ENCODE assay signal across 8 cellular contexts in genomic region chr15:31197497-31198414, GRCh38.
DNase-seq lines count a peak whose midpoint lies in the region; ATAC-seq, FAIRE-seq and TF ChIP-seq lines count a peak whose summit lies in the region.

No MANE protein-coding gene starts in this region.

- peak; percentile 50 for DNase-seq in NK-92 treated with Interleukin-12 subunit alpha and Interleukin-12 subunit beta, amount 100 ng/mL, for 24 hours (lab: John Stamatoyannopoulos, UW)
- no peak for DNase-seq in NK-92 (lab: John Stamatoyannopoulos, UW; ENCODE audit: unreplicated experiment)
- peak in 1 of 3 donors; percentile 65 for DNase-seq in Peyer's patch
- DNase-seq in astrocyte of the spinal cord (ENCODE audit: low read depth, low spot score), result no peak
- peak; percentile 33 for DNase-seq in HepG2 (ENCODE audit: low spot score)
- peak; percentile 78 for DNase-seq in upper lobe of right lung
- no peak for DNase-seq in GF-D8 (lab: John Stamatoyannopoulos, UW)

- H3K9me3 ChIP-seq in Peyer's patch (no peaks in the 10 kb centered on the region), HepG2 (ENCODE audit: low read length) (no peaks in the 10 kb centered on the region), upper lobe of right lung (no peaks in the 10 kb centered on the region)

- no peak for TF ChIP-seq EP300 in HepG2 (IDR thresholded peaks at IDR 0.05; ENCODE audit: low read depth in 2 of 2, low read length in 2 of 2)
- no peak for TF ChIP-seq EP300 in HepG2 (CRISPR knock-in tag; IDR thresholded peaks at IDR 0.05; ENCODE audit: borderline replicate concordance)

- TF ChIP-seq CTCF in Peyer's patch (IDR thresholded peaks at IDR 0.05) (peak in 5 of 6 experiments; percentile 20 to 52 (median 48)), astrocyte of the spinal cord (IDR thresholded peaks at IDR 0.05; ENCODE audit: low read depth, low read length) (peak; percentile 80), HepG2 (CRISPR knock-in tag; IDR thresholded peaks at IDR 0.05) (peak; percentile 88), upper lobe of right lung (IDR thresholded peaks at IDR 0.05) (peak; percentile 63)

- no peak overlapping the region for H3K4me3 ChIP-seq in Peyer's patch
- H3K4me3 ChIP-seq in astrocyte of the spinal cord (ENCODE audit: low read depth, low read length), result no peak overlapping the region
- H3K4me3 ChIP-seq in HepG2 (replicated peaks in 1 of 3; ENCODE audit: insufficient read depth in 1 of 3, low read depth in 2 of 3, low read length in 3 of 3), result no peak overlapping the region
- no peak overlapping the region for H3K4me3 ChIP-seq in upper lobe of right lung

- ATAC-seq in HepG2 (peak; percentile 75), upper lobe of right lung (peak; percentile 69), GM21360 (IDR thresholded peaks at IDR 0.05; ENCODE audit: unreplicated experiment) (no peak)

- no peak overlapping the region for H3K27ac ChIP-seq in Peyer's patch
- no peak overlapping the region for H3K27ac ChIP-seq in HepG2 (ENCODE audit: extremely low read length, insufficient read depth, low read length)
- no peak overlapping the region for H3K27ac ChIP-seq in upper lobe of right lung

- CTCF ChIA-PET in HepG2 (lab: Yijun Ruan, JAX; ENCODE audit: low intra/inter-chr PET ratio, low total read pairs), result interaction anchor here (0.9 to 1.3 kb wide), 2 partner anchors 69 to 291 kb away, joined by 3 to 6 read pairs; no protein-coding TSS in a partner anchor

- no peaks in the 10 kb centered on the region for H3K79me2 ChIP-seq in HepG2 (ENCODE audit: insufficient read depth, low read length)

- WGBS in HepG2 (ENCODE audit: low lambda C conversion rate), result 33% methylated on average over 13 of the region's 15 CpGs

- no TSS peak for BruUV-seq in HepG2 (replicated peaks; lab: Mats Ljungman, UMichigan)

- in situ Hi-C loops in astrocyte of the spinal cord (cut with HindIII; ENCODE audit: low sequenced_read_pairs) (no loop called here), HepG2 (cut with HindIII; ENCODE audit: extremely low pct_ligation_motif_present, low pct_unique_long_range_greater_than_20kb) (no loop called here)

- H3K27me3 ChIP-seq in Peyer's patch, result no peaks in the 10 kb centered on the region
- peaks cover 1 to 11% of the 10 kb centered on the region in 2 experiments; a peak in 3 of 5 replicates for H3K27me3 ChIP-seq in HepG2 (ENCODE audit: control insufficient read depth in 1 of 2, insufficient read depth in 2 of 2, low read length in 2 of 2)
- H3K27me3 ChIP-seq in upper lobe of right lung, result no peaks in the 10 kb centered on the region

- POLR2A ChIA-PET in HepG2 (lab: Yijun Ruan, JAX), result no interaction called here

- no peaks in the 10 kb centered on the region for H3K4me1 ChIP-seq in Peyer's patch
- H3K4me1 ChIP-seq in HepG2 (ENCODE audit: insufficient read depth, low read length), result peaks cover 20% of the 10 kb centered on the region; the same call in 1 of the 2 replicates
- H3K4me1 ChIP-seq in upper lobe of right lung, result no peaks in the 10 kb centered on the region

- peak; percentile 80 for TF ChIP-seq RAD21 in HepG2 (CRISPR knock-in tag; IDR thresholded peaks at IDR 0.05)

- no peak overlapping the region for H3K9ac ChIP-seq in HepG2 (ENCODE audit: insufficient read depth, low read depth, low read length)

- H4K20me1 ChIP-seq in HepG2 (ENCODE audit: insufficient read depth, low read length), result no peaks in the 10 kb centered on the region

- TF ChIP-seq POLR2A in Peyer's patch (IDR thresholded peaks at IDR 0.05) (no peak), HepG2 (IDR thresholded peaks at IDR 0.05; ENCODE audit: insufficient read depth in 1 of 2, low read depth in 2 of 2, low read length in 2 of 2) (no peak)

- no peak overlapping the region for H2AFZ ChIP-seq in HepG2 (ENCODE audit: low read length)

- FAIRE-seq in HepG2 (lab: Jason Lieb, UNC), result no peak

- no peaks in the 10 kb centered on the region for H3K36me3 ChIP-seq in Peyer's patch
- no peaks in the 10 kb centered on the region for H3K36me3 ChIP-seq in HepG2 (replicated peaks in 1 of 2; ENCODE audit: control insufficient read depth in 1 of 2, insufficient read depth in 2 of 2, low read length in 2 of 2)
- H3K36me3 ChIP-seq in upper lobe of right lung, result no peaks in the 10 kb centered on the region

- no peak overlapping the region for H3K4me2 ChIP-seq in HepG2 (ENCODE audit: low read depth, low read length)

- intact Hi-C loops in HepG2 (cut with micrococcal nuclease; ENCODE audit: unreplicated experiment), result loop anchor here (10.0 kb wide), 1 partner anchor 63 kb away; no protein-coding TSS in a partner anchor
- intact Hi-C loops in upper lobe of right lung (cut with DNase I), result no loop called here

TF ChIP-seq in HepG2, 621 proteins besides CTCF, POLR2A, EP300 and RAD21 (continues in another document):
- no peak for TF ChIP-seq ZNF251 (CRISPR knock-in tag; IDR thresholded peaks at IDR 0.05)
- peak; percentile 83 for TF ChIP-seq STAG1 (CRISPR knock-in tag; IDR thresholded peaks at IDR 0.05)
- TF ChIP-seq ZFP36L2 (CRISPR knock-in tag; IDR thresholded peaks at IDR 0.05), result no peak
- 0 out of 2 replicates have a peak, but pooled peaks have one; percentile 15 for TF ChIP-seq ARID5B (CRISPR knock-in tag; IDR thresholded peaks at IDR 0.05)
- TF ChIP-seq MZF1 (CRISPR knock-in tag; IDR thresholded peaks at IDR 0.05; ENCODE audit: borderline replicate concordance), result no peak
- TF ChIP-seq SMC3 (IDR thresholded peaks at IDR 0.05; ENCODE audit: low read length), result peak; percentile 77
- peak; percentile 81 for TF ChIP-seq ESRRA (CRISPR knock-in tag; IDR thresholded peaks at IDR 0.05; ENCODE audit: low read depth)
- no peak for TF ChIP-seq REPIN1 (CRISPR knock-in tag; IDR thresholded peaks at IDR 0.05; ENCODE audit: borderline replicate concordance, low read depth)
- TF ChIP-seq XRCC5 (optimal IDR thresholded peaks at IDR 0.05; ENCODE audit: low read length), result peak; percentile 50
- no peak for TF ChIP-seq RXRB (CRISPR knock-in tag; IDR thresholded peaks at IDR 0.05; ENCODE audit: borderline replicate concordance)
- TF ChIP-seq ZBTB33 (CRISPR knock-in tag; IDR thresholded peaks at IDR 0.05), result no peak
- TF ChIP-seq, protein P1, sequence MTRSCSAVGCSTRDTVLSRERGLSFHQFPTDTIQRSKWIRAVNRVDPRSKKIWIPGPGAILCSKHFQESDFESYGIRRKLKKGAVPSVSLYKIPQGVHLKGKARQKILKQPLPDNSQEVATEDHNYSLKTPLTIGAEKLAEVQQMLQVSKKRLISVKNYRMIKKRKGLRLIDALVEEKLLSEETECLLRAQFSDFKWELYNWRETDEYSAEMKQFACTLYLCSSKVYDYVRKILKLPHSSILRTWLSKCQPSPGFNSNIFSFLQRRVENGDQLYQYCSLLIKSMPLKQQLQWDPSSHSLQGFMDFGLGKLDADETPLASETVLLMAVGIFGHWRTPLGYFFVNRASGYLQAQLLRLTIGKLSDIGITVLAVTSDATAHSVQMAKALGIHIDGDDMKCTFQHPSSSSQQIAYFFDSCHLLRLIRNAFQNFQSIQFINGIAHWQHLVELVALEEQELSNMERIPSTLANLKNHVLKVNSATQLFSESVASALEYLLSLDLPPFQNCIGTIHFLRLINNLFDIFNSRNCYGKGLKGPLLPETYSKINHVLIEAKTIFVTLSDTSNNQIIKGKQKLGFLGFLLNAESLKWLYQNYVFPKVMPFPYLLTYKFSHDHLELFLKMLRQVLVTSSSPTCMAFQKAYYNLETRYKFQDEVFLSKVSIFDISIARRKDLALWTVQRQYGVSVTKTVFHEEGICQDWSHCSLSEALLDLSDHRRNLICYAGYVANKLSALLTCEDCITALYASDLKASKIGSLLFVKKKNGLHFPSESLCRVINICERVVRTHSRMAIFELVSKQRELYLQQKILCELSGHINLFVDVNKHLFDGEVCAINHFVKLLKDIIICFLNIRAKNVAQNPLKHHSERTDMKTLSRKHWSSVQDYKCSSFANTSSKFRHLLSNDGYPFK (CRISPR knock-in tag; IDR thresholded peaks at IDR 0.05; ENCODE audit: borderline replicate concordance), result no peak

Comparison
In these comparisons a context has a peak if more than half of its experiments do, and no peak if none do; other contexts are left out.
1. DNase-seq: peak in NK-92 treated with Interleukin-12 subunit alpha and Interleukin-12 subunit beta, amount 100 ng/mL, for 24 hours (single experiment), HepG2 (single experiment) and upper lobe of right lung (single experiment); none in NK-92 (single experiment), astrocyte of the spinal cord (single experiment) and GF-D8 (single experiment).
2. Peak in every context shown above with its lines, with median percentiles within 50 percentile points of each other: CTCF ChIP-seq.